ENCODE assay signal across 2 cellular contexts in genomic region chrX:150834695-150835094, GRCh38.
TF ChIP-seq lines count a peak whose summit lies in the region.

No MANE protein-coding gene starts in this region.

TF ChIP-seq in SK-N-SH treated with all-trans-retinoic acid at 6 μM for 48 hours, 23 proteins besides CTCF, POLR2A, EP300 and RAD21 (continued from another document):
- no peak for TF ChIP-seq CREB5 (CRISPR knock-in tag; IDR thresholded peaks at IDR 0.05; ENCODE audit: low read depth)
- no peak for TF ChIP-seq TSHZ2 (CRISPR knock-in tag; IDR thresholded peaks at IDR 0.05)

TF ChIP-seq in SK-N-SH, 30 proteins besides CTCF, POLR2A, EP300 and RAD21 (continued from another document):
- TF ChIP-seq REST (IDR thresholded peaks at IDR 0.05; ENCODE audit: low read depth, low read length) (no peak), MXI1 (IDR thresholded peaks at IDR 0.05; ENCODE audit: low read depth, low read length) (no peak), ZBTB33 (IDR thresholded peaks at IDR 0.05; ENCODE audit: borderline replicate concordance, low read depth) (no peak), EZH2phosphoT487 (IDR thresholded peaks at IDR 0.05; ENCODE audit: borderline replicate concordance, low read depth) (no peak), IRF3 (IDR thresholded peaks at IDR 0.05; ENCODE audit: low read depth, low read length) (no peak), GABPA (IDR thresholded peaks at IDR 0.05; ENCODE audit: low read depth) (no peak), PBX3 (IDR thresholded peaks at IDR 0.05) (no peak), RCOR1 (IDR thresholded peaks at IDR 0.05; ENCODE audit: low read length) (no peak), TCF12 (IDR thresholded peaks at IDR 0.05) (no peak), RFX5 (IDR thresholded peaks at IDR 0.05; ENCODE audit: low read length) (no peak), FOXM1 (IDR thresholded peaks at IDR 0.05; ENCODE audit: low read depth) (no peak), SMC3 (IDR thresholded peaks at IDR 0.05; ENCODE audit: low read depth, low read length) (no peak), JUND (IDR thresholded peaks at IDR 0.05) (no peak)
